Comparison of ENCODE assay signal across 14 cellular contexts in the genomic region with DNA sequence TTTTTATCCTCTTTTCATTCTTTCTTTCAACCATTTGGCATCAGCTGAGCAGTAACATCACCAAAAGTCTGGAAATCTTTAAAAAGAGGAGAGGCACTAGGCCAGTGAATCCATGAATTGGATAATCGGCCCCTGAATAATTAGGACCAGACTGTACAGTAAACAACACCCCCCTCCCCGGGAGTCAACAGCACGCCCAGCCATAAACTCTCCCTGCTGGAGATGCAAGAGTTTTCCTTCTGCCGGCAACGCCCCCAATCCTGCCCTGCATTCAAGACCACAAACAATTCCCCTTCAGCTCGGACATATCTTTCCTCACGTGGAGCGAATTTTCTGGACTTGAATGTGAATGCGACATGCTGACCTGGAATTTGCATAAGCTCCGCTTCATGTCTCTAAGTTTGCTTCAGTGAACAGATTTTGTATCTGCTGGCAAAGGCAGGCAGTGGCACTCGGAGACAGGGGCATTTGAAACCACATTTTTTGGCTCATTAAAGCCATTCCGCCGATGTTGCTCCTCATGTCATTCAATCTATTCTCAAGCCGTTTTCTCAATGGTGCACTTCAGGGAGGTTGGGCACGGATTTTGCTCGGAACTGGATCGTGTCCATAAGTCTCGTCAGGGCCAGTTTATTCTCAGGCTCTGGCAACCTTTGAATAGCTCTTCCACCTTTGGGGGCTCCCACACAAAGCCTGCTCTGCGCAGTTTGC. TPM values are rescaled to one million over a fixed set of nuclear protein-coding genes. Genes with fewer than 3 reads are reported as not detected.
DNase-seq lines count a peak whose midpoint lies in the region; ATAC-seq and TF ChIP-seq lines count a peak whose summit lies in the region.
"Had no signal": no experiment of that assay in that cellular context is flagged by ENCODE, and none has a peak within 500 bp of the region (broad histone marks: within the 10 kb centered on the region; RNA-seq: fewer than 3 reads in every experiment).

No MANE protein-coding gene starts in this region.

- H3K9me3 ChIP-seq in left ventricle myocardium inferior (replicated peaks) (no peaks in the 10 kb centered on the region), endocrine pancreas (ENCODE audit: control insufficient read depth, low read length) (no peaks in the 10 kb centered on the region), esophagus muscularis mucosa (no peaks in the 10 kb centered on the region)
- H3K9me3 ChIP-seq: sigmoid colon had no signal

- peaks cover 16% of the 10 kb centered on the region for H3K27me3 ChIP-seq in left ventricle myocardium inferior (ENCODE audit: low read depth)
- no peaks in the 10 kb centered on the region for H3K27me3 ChIP-seq in endocrine pancreas (ENCODE audit: control insufficient read depth, insufficient read depth, low read length)
- peaks cover 0 to 23% (median 0%) of the 10 kb centered on the region in 4 donors for H3K27me3 ChIP-seq in esophagus muscularis mucosa
- H3K27me3 ChIP-seq: sigmoid colon had no signal

- H3K4me3 ChIP-seq in left ventricle myocardium inferior (peak overlapping the region; percentile 34), endocrine pancreas (ENCODE audit: control insufficient read depth, insufficient read depth, low read length) (peak overlapping the region; percentile 26), esophagus muscularis mucosa (peak overlapping the region in 1 of 4 donors; percentile 1)
- H3K4me3 ChIP-seq: sigmoid colon had no signal

- intact Hi-C loops in left ventricle myocardium inferior (cut with micrococcal nuclease): no loop called here
- intact Hi-C loops in Right ventricle myocardium superior (cut with DNase I): no loop called here
- intact Hi-C loops in esophagus muscularis mucosa (cut with DNase I): no loop called here

- no peak overlapping the region for H3K27ac Mint-ChIP-seq in osteocyte (ENCODE audit: unreplicated experiment)
- H3K27ac Mint-ChIP-seq: B cell, WTC11 had no signal

- H3K27ac ChIP-seq in left ventricle myocardium inferior (replicated peaks) (no peak overlapping the region), esophagus muscularis mucosa (replicated peaks in 1 of 4) (no peak overlapping the region)
- H3K27ac ChIP-seq: sigmoid colon had no signal

- H3K4me1 Mint-ChIP-seq in osteocyte (ENCODE audit: unreplicated experiment): peaks cover 27% of the 10 kb centered on the region

- no peak overlapping the region for H3K9ac ChIP-seq in endocrine pancreas (ENCODE audit: control insufficient read depth, insufficient read depth, low read length)

- ATAC-seq in Right ventricle myocardium superior (ENCODE audit: poor library complexity): no peak
- ATAC-seq: WTC11 had no signal

- no peak overlapping the region for H3K4me3 Mint-ChIP-seq in osteocyte (ENCODE audit: unreplicated experiment)
- H3K4me3 Mint-ChIP-seq: B cell, WTC11 had no signal

- WGBS in esophagus muscularis mucosa: 73% methylated on average over 19 of the region's 19 CpGs

- TF ChIP-seq CTCF in left ventricle myocardium inferior (IDR thresholded peaks at IDR 0.05; ENCODE audit: borderline replicate concordance) (no peak), osteocyte (IDR thresholded peaks at IDR 0.05) (no peak), esophagus muscularis mucosa (IDR thresholded peaks at IDR 0.05) (no peak)

- H3K9me3 Mint-ChIP-seq in osteocyte (ENCODE audit: unreplicated experiment): no peaks in the 10 kb centered on the region

- H3K36me3 Mint-ChIP-seq in osteocyte (ENCODE audit: unreplicated experiment): no peaks in the 10 kb centered on the region
- H3K36me3 Mint-ChIP-seq: WTC11 had no signal

- H3K27me3 Mint-ChIP-seq in osteocyte (ENCODE audit: unreplicated experiment): peaks cover 9% of the 10 kb centered on the region

- no peaks in the 10 kb centered on the region for H3K36me3 ChIP-seq in left ventricle myocardium inferior
- H3K36me3 ChIP-seq in endocrine pancreas (ENCODE audit: control insufficient read depth, insufficient read depth, low read length): no peaks in the 10 kb centered on the region
- no peaks in the 10 kb centered on the region for H3K36me3 ChIP-seq in esophagus muscularis mucosa
- H3K36me3 ChIP-seq: sigmoid colon had no signal

- H3K4me1 ChIP-seq in left ventricle myocardium inferior (peaks cover 6% of the 10 kb centered on the region), endocrine pancreas (ENCODE audit: control insufficient read depth, insufficient read depth, low read length) (no peaks in the 10 kb centered on the region), esophagus muscularis mucosa (peaks cover 0 to 8% (median 2%) of the 10 kb centered on the region in 4 donors)

- TF ChIP-seq POLR2A in esophagus muscularis mucosa (IDR thresholded peaks at IDR 0.05; ENCODE audit: low read depth): no peak

- TF ChIP-seq EP300 in esophagus muscularis mucosa (IDR thresholded peaks at IDR 0.05): no peak

- DNase-seq in left ventricle myocardium inferior: no peak
- no peak for DNase-seq in Right ventricle myocardium superior
- peak; percentile 56 for DNase-seq in osteocyte (ENCODE audit: extremely low spot score, unreplicated experiment)
- DNase-seq in activated CD4-positive, alpha-beta T cell treated with anti-CD3 and anti-CD28 coated beads, Interleukin-2, amount 50 U/mL, for 4 hours: no peak
- DNase-seq in central memory CD4-positive, alpha-beta T cell: no peak
- DNase-seq in SIG-M5 treated with dmso at 0.1 percent for 504 hours (lab: John Stamatoyannopoulos, UW; ENCODE audit: unreplicated experiment): no peak
- no peak for DNase-seq in esophagus muscularis mucosa (ENCODE audit: extremely low spot score)
- DNase-seq: activated naive CD4-positive, alpha-beta T cell treated with Interleukin-2 at 50 U/mL for 16 hours; effector memory CD4-positive, alpha-beta T cell; RPMI8226; sigmoid colon had no signal

RNA-seq across cellular contexts. Expression of gene GMPR, which starts 38.0 kb away (rescaled TPM):
- total RNA-seq in left ventricle myocardium inferior: 126 TPM
- total RNA-seq in Right ventricle myocardium superior: 121 TPM
- total RNA-seq in osteocyte: 7.7 and 7.8 TPM in 2 replicates
- total RNA-seq in esophagus muscularis mucosa: 10 to 100 TPM; 32.8 to 69.7 (median 52.0) TPM
- total RNA-seq: B cell had no signal
